Comparison of ENCODE assay signal across 9 cellular contexts in the genomic region with DNA sequence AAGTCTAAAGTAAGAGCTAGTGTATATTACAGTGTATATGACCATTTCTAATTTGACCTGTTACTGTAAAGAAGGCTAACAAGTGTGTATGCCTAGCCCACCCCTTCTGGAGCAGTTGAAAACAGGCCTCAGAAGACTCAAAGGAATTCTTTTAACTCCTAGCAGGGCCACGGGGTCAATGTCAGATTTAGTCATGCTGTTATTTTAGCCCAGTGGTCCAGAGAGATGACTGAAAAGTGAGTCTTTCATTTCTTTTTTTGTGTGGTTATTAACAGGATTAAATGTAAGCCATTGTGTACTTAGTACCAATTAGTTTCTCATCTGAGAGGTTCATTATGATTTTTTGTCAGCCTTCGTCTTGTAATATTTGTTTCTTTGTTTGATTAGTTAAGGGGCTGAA. TPM values are rescaled to one million over a fixed set of nuclear protein-coding genes. Genes with fewer than 3 reads are reported as not detected.
A peak's percentile ranks its signal among the peaks of the same experiment; 100 is the strongest.
DNase-seq lines count a peak whose midpoint lies in the region; ATAC-seq, FAIRE-seq and TF ChIP-seq lines count a peak whose summit lies in the region.
"Had no signal": no experiment of that assay in that cellular context is flagged by ENCODE, and none has a peak within 500 bp of the region (broad histone marks: within the 10 kb centered on the region; RNA-seq: fewer than 3 reads in every experiment).

No MANE protein-coding gene starts in this region.

- H3K36me3 ChIP-seq in GM06990 (ENCODE audit: control insufficient read depth, insufficient read depth, low read length) = no peaks in the 10 kb centered on the region; the same call in 1 of the 2 replicates

- H3K4me3 ChIP-seq in GM06990 (replicated peaks; ENCODE audit: low read depth, low read length) = peak overlapping the region; percentile 2; the same call in 1 of the 2 replicates

- peak; percentile 33 for FAIRE-seq in islet of Langerhans (lab: Jason Lieb, UNC)

- ATAC-seq in GM21723 (IDR thresholded peaks at IDR 0.05; ENCODE audit: unreplicated experiment) (peak; percentile 43), HG03135 (IDR thresholded peaks at IDR 0.05; ENCODE audit: unreplicated experiment) (no peak), left lobe of liver (no peak)

- DNase-seq in GM06990 (ENCODE audit: extremely low read depth, insufficient read length) = peak; percentile 66
- peak; percentile 22 for DNase-seq in NCI-H146 (lab: John Stamatoyannopoulos, UW)
- DNase-seq in left lobe of liver (ENCODE audit: low spot score) = no peak
- no peak for DNase-seq in NCI-H2227 treated with DMSO at 0.1 percent for 48 hours (lab: John Stamatoyannopoulos, UW)
- no peak for DNase-seq in effector CD4-positive, alpha-beta T cell
- DNase-seq: KG1 had no signal

- H3K27me3 ChIP-seq in GM06990 (replicated peaks; ENCODE audit: control insufficient read depth, insufficient read depth, low read length) = no peaks in the 10 kb centered on the region

- no peak for TF ChIP-seq CTCF in GM06990 (IDR thresholded peaks at IDR 0.05; ENCODE audit: insufficient read depth, low read length, poor library complexity, severe bottlenecking)

RNA-seq across cellular contexts. Expression of a gene that starts 24.4 kb away (rescaled TPM):
- 6.5 TPM for total RNA-seq in left lobe of liver

Comparison
In these comparisons a context has a peak if more than half of its experiments do, and no peak if none do; other contexts are left out.
1. DNase-seq: peak in GM06990 (single experiment) and NCI-H146 (single experiment); none in left lobe of liver (single experiment), NCI-H2227 treated with DMSO at 0.1 percent for 48 hours (single experiment) and effector CD4-positive, alpha-beta T cell (single experiment).